Comparison of ENCODE assay signal across 21 cellular contexts in genomic region chrX:96568088-96568487, GRCh38.
"Had no signal": no experiment of that assay in that cellular context is flagged by ENCODE, and none has a peak within 500 bp of the region (broad histone marks: within the 10 kb centered on the region; RNA-seq: fewer than 3 reads in every experiment).

No MANE protein-coding gene starts in this region.

- H2AFZ ChIP-seq: parathyroid adenoma had no signal

- H3K27me3 ChIP-seq: body of pancreas, esophagus muscularis mucosa, left lung, right atrium auricular region, suprapubic skin, tibial artery had no signal

- DNase-seq: activated B cell treated with CpG ODN at 0.5 μM for 24 hours; activated CD4-positive, alpha-beta T cell treated with anti-CD3 and anti-CD28 coated beads, Interleukin-2, amount 50 U/mL, for 1 hour; activated CD8-positive, alpha-beta T cell treated with anti-CD3 and anti-CD28 coated beads for 36 hours; activated T-cell treated with anti-CD3 and anti-CD28 coated beads, Interleukin-2, amount 50 U/mL, for 48 hours; body of pancreas; dermis blood vessel endothelial cell; effector CD4-positive, alpha-beta T cell; left lung; lower lobe of right lung; mesenchymal stem cell; naive thymus-derived CD8-positive, alpha-beta T cell; occipital lobe; stimulated activated CD4-positive, alpha-beta T cell treated with anti-CD3 and anti-CD28 coated beads, Interleukin-15, amount 100 ng/mL, for 24 hours; stimulated activated CD4-positive, alpha-beta T cell treated with anti-CD3 and anti-CD28 coated beads, Interleukin-2, amount 100 ng/mL, for 24 hours; stimulated activated naive CD4-positive, alpha-beta T cell; tibial artery had no signal

- H3K9ac ChIP-seq: parathyroid adenoma had no signal

- ATAC-seq: activated CD8-positive, alpha-beta T cell treated with anti-CD3 and anti-CD28 coated beads for 36 hours; activated naive CD4-positive, alpha-beta T cell treated with anti-CD3 and anti-CD28 coated beads, Interleukin-2, amount 50 U/mL, for 72 hours; body of pancreas; left lung; lower lobe of right lung; naive thymus-derived CD8-positive, alpha-beta T cell had no signal

- H3K36me3 ChIP-seq: esophagus muscularis mucosa, left lung, lower lobe of right lung, right atrium auricular region, suprapubic skin, tibial artery had no signal

- H3K9me3 ChIP-seq: body of pancreas, esophagus muscularis mucosa, left lung, lower lobe of right lung, right atrium auricular region, suprapubic skin, tibial artery had no signal

- H3K4me3 ChIP-seq: body of pancreas, esophagus muscularis mucosa, left lung, lower lobe of right lung, right atrium auricular region, suprapubic skin, tibial artery had no signal

- H3K4me1 ChIP-seq: left lung, lower lobe of right lung, parathyroid adenoma, right atrium auricular region had no signal

- H3K79me2 ChIP-seq: parathyroid adenoma had no signal

- H3K27ac ChIP-seq: body of pancreas, esophagus muscularis mucosa, left lung, lower lobe of right lung, parathyroid adenoma, right atrium auricular region, suprapubic skin, tibial artery had no signal
